Comparison of ENCODE assay signal across 19 cellular contexts in the genomic region with DNA sequence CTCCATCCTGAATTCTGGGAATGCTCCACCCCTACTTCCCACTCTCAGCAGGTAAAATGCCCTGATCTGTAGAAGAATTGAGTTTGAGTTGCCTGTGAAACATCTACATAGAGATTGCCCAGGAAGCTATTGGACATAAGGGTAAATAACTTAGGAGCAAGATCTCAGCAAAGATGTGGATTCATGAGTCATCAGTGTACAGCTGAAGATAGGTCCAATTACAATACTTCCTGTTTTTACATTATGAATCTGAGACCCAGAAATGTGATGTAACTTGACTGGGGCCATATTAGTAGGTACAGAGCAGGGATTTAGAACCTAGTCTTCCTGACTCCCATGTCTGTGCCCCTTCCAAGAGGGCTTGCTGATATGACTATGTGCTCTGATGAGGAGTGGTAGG.
DNase-seq lines count a peak whose midpoint lies in the region; ATAC-seq, FAIRE-seq and TF ChIP-seq lines count a peak whose summit lies in the region.
"Had no signal": no experiment of that assay in that cellular context is flagged by ENCODE, and none has a peak within 500 bp of the region (broad histone marks: within the 10 kb centered on the region; RNA-seq: fewer than 3 reads in every experiment).

No MANE protein-coding gene starts in this region.

- ATAC-seq in omental fat pad (ENCODE audit: low FRiP score), result no peak

- DNase-seq in HCEC 1CT (peak; percentile 81), bronchial epithelial cell (ENCODE audit: low read depth) (peak; percentile 78), osteoblast (ENCODE audit: insufficient read length, low spot score, missing footprints) (peak; percentile 47), MG63 (no peak), omental fat pad (ENCODE audit: low spot score) (no peak), GDM1 (lab: John Stamatoyannopoulos, UW) (no peak), NCI-H146 (lab: John Stamatoyannopoulos, UW) (no peak)
- DNase-seq: activated CD8-positive, alpha-beta memory T cell treated with anti-CD3 and anti-CD28 coated beads for 24 hours; caudate nucleus; CD4-positive, alpha-beta T cell; GOT3; hippocampal formation; NCI-H1092 treated with DMSO at 0.1 percent for 48 hours; NCI-H446 treated with DMSO at 0.1 percent for 48 hours; Peyer's patch; T1000 had no signal

- H3K79me2 ChIP-seq in OCI-LY3 (ENCODE audit: low read length) (no peaks in the 10 kb centered on the region), osteoblast (ENCODE audit: insufficient read depth, low read length) (no peaks in the 10 kb centered on the region)

- H4K20me1 ChIP-seq in OCI-LY3 (ENCODE audit: insufficient read depth, low read length) (no peaks in the 10 kb centered on the region), osteoblast (ENCODE audit: insufficient read depth, low read length) (no peaks in the 10 kb centered on the region)

- H3K4me2 ChIP-seq in OCI-LY3 (ENCODE audit: low read length), result no peak overlapping the region
- no peak overlapping the region for H3K4me2 ChIP-seq in osteoblast (ENCODE audit: insufficient read depth, low read length)
- H3K4me2 ChIP-seq: neural progenitor cell had no signal

- H3K4me1 ChIP-seq in OCI-LY3 (ENCODE audit: low read length) (peaks cover 24% of the 10 kb centered on the region), osteoblast (ENCODE audit: insufficient read depth, low read length) (peaks cover 14% of the 10 kb centered on the region)
- H3K4me1 ChIP-seq: Peyer's patch had no signal

- TF ChIP-seq CTCF in OCI-LY3 (IDR thresholded peaks at IDR 0.05; ENCODE audit: low read depth, low read length) (no peak), bronchial epithelial cell (IDR thresholded peaks at IDR 0.05; ENCODE audit: insufficient read depth, low read length, severe bottlenecking) (no peak), osteoblast (IDR thresholded peaks at IDR 0.05; ENCODE audit: extremely low read depth, low read depth, low read length) (no peak), omental fat pad (IDR thresholded peaks at IDR 0.05) (no peak)

- no peak overlapping the region for H3K9ac ChIP-seq in OCI-LY3 (ENCODE audit: low read length)
- H3K9ac ChIP-seq: neural progenitor cell had no signal

- H3K9me3 ChIP-seq in OCI-LY3 (ENCODE audit: insufficient read depth, low read length), result no peaks in the 10 kb centered on the region
- H3K9me3 ChIP-seq in osteoblast (ENCODE audit: low read depth, low read length), result no peaks in the 10 kb centered on the region
- H3K9me3 ChIP-seq in MG63, result no peaks in the 10 kb centered on the region
- H3K9me3 ChIP-seq: Peyer's patch had no signal

- H3K27me3 ChIP-seq in OCI-LY3 (ENCODE audit: low read depth, low read length) (no peaks in the 10 kb centered on the region), bronchial epithelial cell (ENCODE audit: control insufficient read depth, insufficient read depth, low read length) (peaks cover 2% of the 10 kb centered on the region), osteoblast (ENCODE audit: insufficient read depth, low read length) (no peaks in the 10 kb centered on the region), MG63 (no peaks in the 10 kb centered on the region)
- H3K27me3 ChIP-seq: neural progenitor cell, Peyer's patch had no signal

- FAIRE-seq in bronchial epithelial cell (lab: Jason Lieb, UNC), result no peak

- H3K36me3 ChIP-seq in OCI-LY3 (replicated peaks; ENCODE audit: low read depth, low read length), result peaks cover 3% of the 10 kb centered on the region
- H3K36me3 ChIP-seq in bronchial epithelial cell (ENCODE audit: control insufficient read depth, insufficient read depth, low read length), result no peaks in the 10 kb centered on the region
- H3K36me3 ChIP-seq in osteoblast (ENCODE audit: insufficient read depth, low read length), result no peaks in the 10 kb centered on the region
- no peaks in the 10 kb centered on the region for H3K36me3 ChIP-seq in MG63
- H3K36me3 ChIP-seq: neural progenitor cell, Peyer's patch had no signal

- H2AFZ ChIP-seq in OCI-LY3 (ENCODE audit: low read depth, low read length), result 0 out of 2 replicates have a peak overlapping the region, but pooled peaks have one; percentile 19
- no peak overlapping the region for H2AFZ ChIP-seq in osteoblast (ENCODE audit: low read length)
- H2AFZ ChIP-seq: neural progenitor cell had no signal

- H3K4me3 ChIP-seq in OCI-LY3 (ENCODE audit: low read length) (no peak overlapping the region), bronchial epithelial cell (ENCODE audit: low read depth, low read length) (no peak overlapping the region), osteoblast (ENCODE audit: insufficient read depth, low read length) (no peak overlapping the region), MG63 (no peak overlapping the region)
- H3K4me3 ChIP-seq: neural progenitor cell, Peyer's patch, skin epidermis had no signal

- H3K27ac ChIP-seq in OCI-LY3 (ENCODE audit: low read length), result no peak overlapping the region
- H3K27ac ChIP-seq in osteoblast (ENCODE audit: low read depth, low read length), result no peak overlapping the region
- H3K27ac ChIP-seq: neural progenitor cell, Peyer's patch, skin epidermis had no signal

Comparison
In these comparisons a context has a peak if more than half of its experiments do, and no peak if none do; other contexts are left out.
1. DNase-seq: peak in HCEC 1CT (single experiment), bronchial epithelial cell (single experiment) and osteoblast (single experiment); none in MG63 (single experiment), omental fat pad (single experiment), GDM1 (single experiment) and NCI-H146 (single experiment).